Comparison of ENCODE assay signal across 8 cellular contexts in the genomic region with DNA sequence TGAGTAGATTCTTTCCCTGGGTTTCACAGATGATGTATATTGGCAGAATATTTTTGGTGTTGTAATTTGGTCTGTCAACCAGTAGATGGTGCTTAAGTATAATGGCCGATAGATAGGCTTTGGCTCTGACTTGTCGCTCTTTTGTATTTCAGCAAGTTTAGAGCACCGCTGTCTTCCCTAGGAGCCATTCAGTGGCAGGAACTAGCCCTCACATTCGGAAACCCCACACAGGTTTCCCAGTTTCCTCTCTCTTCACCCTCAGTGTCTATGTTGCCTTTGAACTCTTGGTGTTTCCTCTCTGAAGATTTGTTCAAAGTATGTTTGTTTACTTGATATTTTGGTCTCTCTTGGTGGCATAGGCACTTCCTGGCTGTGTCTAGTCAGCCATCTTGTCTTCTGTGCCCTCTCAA.
DNase-seq lines count a peak whose midpoint lies in the region; ATAC-seq, FAIRE-seq and TF ChIP-seq lines count a peak whose summit lies in the region.

No MANE protein-coding gene starts in this region.

- no peaks in the 10 kb centered on the region for H3K27me3 Mint-ChIP-seq in activated CD8-positive, alpha-beta T cell treated with anti-CD3 and anti-CD28 coated beads for 36 hours
- no peaks in the 10 kb centered on the region for H3K27me3 Mint-ChIP-seq in CD8-positive, alpha-beta T cell (ENCODE audit: low read depth)

- POLR2A ChIA-PET in activated CD8-positive, alpha-beta T cell treated with anti-CD3 and anti-CD28 coated beads for 36 hours (lab: Charles Lee) = no interaction called here
- POLR2A ChIA-PET in CD8-positive, alpha-beta T cell (lab: Charles Lee) = no interaction called here

- peaks cover 28% of the 10 kb centered on the region for H3K36me3 Mint-ChIP-seq in activated CD8-positive, alpha-beta T cell treated with anti-CD3 and anti-CD28 coated beads for 36 hours (ENCODE audit: low read depth)
- H3K36me3 Mint-ChIP-seq in CD8-positive, alpha-beta T cell = peaks cover 22% of the 10 kb centered on the region

- intact Hi-C loops in activated CD8-positive, alpha-beta T cell treated with anti-CD3 and anti-CD28 coated beads for 36 hours (cut with micrococcal nuclease) = no loop called here
- intact Hi-C loops in esophagus squamous epithelium (cut with DNase I) = no loop called here
- intact Hi-C loops in CD8-positive, alpha-beta T cell (cut with DNase I, micrococcal nuclease) = no loop called here

- H3K4me1 ChIP-seq in esophagus squamous epithelium = no peaks in the 10 kb centered on the region
- no peaks in the 10 kb centered on the region for H3K4me1 ChIP-seq in CD8-positive, alpha-beta T cell (ENCODE audit: insufficient read depth, low read length)

- peaks cover 13% of the 10 kb centered on the region for H3K4me1 Mint-ChIP-seq in activated CD8-positive, alpha-beta T cell treated with anti-CD3 and anti-CD28 coated beads for 36 hours (ENCODE audit: low read depth)
- peaks cover 3% of the 10 kb centered on the region for H3K4me1 Mint-ChIP-seq in CD8-positive, alpha-beta T cell (ENCODE audit: low read depth)

- no peak for TF ChIP-seq POLR2A in esophagus squamous epithelium (IDR thresholded peaks at IDR 0.05)

- peaks cover 38% of the 10 kb centered on the region for H3K9me3 Mint-ChIP-seq in activated CD8-positive, alpha-beta T cell treated with anti-CD3 and anti-CD28 coated beads for 36 hours
- H3K9me3 Mint-ChIP-seq in CD8-positive, alpha-beta T cell = peaks cover 40% of the 10 kb centered on the region

- no peaks in the 10 kb centered on the region for H3K27me3 ChIP-seq in esophagus squamous epithelium
- no peaks in the 10 kb centered on the region for H3K27me3 ChIP-seq in CD8-positive, alpha-beta T cell (ENCODE audit: insufficient read depth, low read length)

- 78 to 83% methylated on average over 4 of the region's 4 CpGs for WGBS in esophagus squamous epithelium, 2 donors

- peak; percentile 89 for FAIRE-seq in HTR-8/SVneo (lab: Jason Lieb, UNC)

- DNase-seq in ELF-1 (ENCODE audit: low read depth, low spot score) (peak; percentile 32), HTR-8/SVneo (ENCODE audit: insufficient read length, low spot score) (no peak), kidney tubule cell (ENCODE audit: low spot score) (peak; percentile 16), esophagus squamous epithelium (lab: John Stamatoyannopoulos, UW) (no peak)
- no peak for DNase-seq in activated CD8-positive, alpha-beta T cell treated with anti-CD3 and anti-CD28 coated beads for 36 hours
- DNase-seq in CD8-positive, alpha-beta T cell = no peak

- CTCF ChIA-PET in activated CD8-positive, alpha-beta T cell treated with anti-CD3 and anti-CD28 coated beads for 36 hours (lab: Charles Lee) = no interaction called here
- CTCF ChIA-PET in CD8-positive, alpha-beta T cell (lab: Charles Lee) = no interaction called here

- ATAC-seq in activated CD8-positive, alpha-beta T cell treated with anti-CD3 and anti-CD28 coated beads for 36 hours = peak; percentile 30
- ATAC-seq in HG03439 (IDR thresholded peaks at IDR 0.05; ENCODE audit: unreplicated experiment) (no peak), HG02798 (IDR thresholded peaks at IDR 0.05; ENCODE audit: poor library complexity, unreplicated experiment) (no peak)
- no peak for ATAC-seq in CD8-positive, alpha-beta T cell

- no peaks in the 10 kb centered on the region for H3K9me3 ChIP-seq in esophagus squamous epithelium
- H3K9me3 ChIP-seq in CD8-positive, alpha-beta T cell (ENCODE audit: low read length) = peaks cover 5% of the 10 kb centered on the region

- no peak overlapping the region for H3K4me3 ChIP-seq in esophagus squamous epithelium
- H3K4me3 ChIP-seq in CD8-positive, alpha-beta T cell (ENCODE audit: low read depth, low read length) = no peak overlapping the region

- H3K4me3 Mint-ChIP-seq in activated CD8-positive, alpha-beta T cell treated with anti-CD3 and anti-CD28 coated beads for 36 hours = no peak overlapping the region
- no peak overlapping the region for H3K4me3 Mint-ChIP-seq in CD8-positive, alpha-beta T cell

- TF ChIP-seq CTCF in activated CD8-positive, alpha-beta T cell treated with anti-CD3 and anti-CD28 coated beads for 36 hours (IDR thresholded peaks at IDR 0.05) = peak; percentile 11
- TF ChIP-seq CTCF in esophagus squamous epithelium (IDR thresholded peaks at IDR 0.05) = peak in 1 of 6 experiments; percentile 36
- TF ChIP-seq CTCF in CD8-positive, alpha-beta T cell (IDR thresholded peaks at IDR 0.05) = no peak

- peak overlapping the region; percentile 17 for H3K27ac Mint-ChIP-seq in activated CD8-positive, alpha-beta T cell treated with anti-CD3 and anti-CD28 coated beads for 36 hours
- H3K27ac Mint-ChIP-seq in CD8-positive, alpha-beta T cell = no peak overlapping the region

- no peak overlapping the region for H3K27ac ChIP-seq in esophagus squamous epithelium
- no peak overlapping the region for H3K27ac ChIP-seq in CD8-positive, alpha-beta T cell (ENCODE audit: low read depth, low read length)

- H3K36me3 ChIP-seq in esophagus squamous epithelium = no peaks in the 10 kb centered on the region
- H3K36me3 ChIP-seq in CD8-positive, alpha-beta T cell (ENCODE audit: insufficient read depth, low read length) = no peaks in the 10 kb centered on the region

Comparison
In these comparisons a context has a peak if more than half of its experiments do, and no peak if none do; other contexts are left out.
1. DNase-seq: peak in ELF-1 (single experiment) and kidney tubule cell (single experiment); none in HTR-8/SVneo (single experiment), activated CD8-positive, alpha-beta T cell treated with anti-CD3 and anti-CD28 coated beads for 36 hours (single experiment), esophagus squamous epithelium (single experiment) and CD8-positive, alpha-beta T cell (0 of 7).